Comparison of ENCODE assay signal across 17 cellular contexts in genomic region chr1:30727796-30728195, GRCh38. TPM values are rescaled to one million over a fixed set of nuclear protein-coding genes. Genes with fewer than 3 reads are reported as not detected.
DNase-seq lines count a peak whose midpoint lies in the region; ATAC-seq, FAIRE-seq and TF ChIP-seq lines count a peak whose summit lies in the region.
"Had no signal": no experiment of that assay in that cellular context is flagged by ENCODE, and none has a peak within 500 bp of the region (broad histone marks: within the 10 kb centered on the region; RNA-seq: fewer than 3 reads in every experiment).

No MANE protein-coding gene starts in this region.

- H4K20me1 ChIP-seq in HCT116 (ENCODE audit: insufficient read depth): no peaks in the 10 kb centered on the region
- no peaks in the 10 kb centered on the region for H4K20me1 ChIP-seq in astrocyte (ENCODE audit: insufficient read depth, low read length)

- TF ChIP-seq EP300 in A549 (IDR thresholded peaks at IDR 0.05): no peak

- CTCF ChIA-PET in A549 (lab: Yijun Ruan, JAX): interaction anchor here (0.8 to 10.8 kb wide), 4 partner anchors 9 to 184 kb away, joined by 3 to 251 read pairs (median 20); no protein-coding TSS in a partner anchor
- CTCF ChIA-PET in HCT116 (lab: Charles Lee): interaction anchor here (0.7 to 6.1 kb wide), 3 partner anchors 9 to 54 kb away, joined by 5 to 49 read pairs (median 20); no protein-coding TSS in a partner anchor

- H3K36me3 ChIP-seq in HCT116 (ENCODE audit: control insufficient read depth in 1 of 2, insufficient read depth in 2 of 2, low read length in 2 of 2): no peaks in the 10 kb centered on the region
- no peaks in the 10 kb centered on the region for H3K36me3 ChIP-seq in astrocyte (ENCODE audit: insufficient read depth, low read length)
- peaks cover 24% of the 10 kb centered on the region for H3K36me3 ChIP-seq in effector memory CD4-positive, alpha-beta T cell (ENCODE audit: control insufficient read depth, insufficient read depth, low read length)
- H3K36me3 ChIP-seq: adrenal gland had no signal

- no peaks in the 10 kb centered on the region for H3K9me3 ChIP-seq in A549
- no peaks in the 10 kb centered on the region for H3K9me3 ChIP-seq in HCT116 (ENCODE audit: control insufficient read depth in 1 of 2, insufficient read depth in 1 of 2, low read depth in 1 of 2, low read length in 2 of 2)
- H3K9me3 ChIP-seq in astrocyte (ENCODE audit: insufficient read depth, low read depth, low read length): no peaks in the 10 kb centered on the region
- H3K9me3 ChIP-seq in effector memory CD4-positive, alpha-beta T cell (ENCODE audit: control insufficient read depth, low read length): no peaks in the 10 kb centered on the region
- H3K9me3 ChIP-seq: adrenal gland had no signal

- TF ChIP-seq POLR2A in A549 (IDR thresholded peaks at IDR 0.05; ENCODE audit: low read length) (no peak), HCT116 (IDR thresholded peaks at IDR 0.05; ENCODE audit: borderline replicate concordance, extremely low read depth, insufficient read depth, insufficient read length) (no peak)

- H3K79me2 ChIP-seq in HCT116 (ENCODE audit: insufficient read depth, low read length) (no peaks in the 10 kb centered on the region), astrocyte (ENCODE audit: insufficient read depth, low read length) (no peaks in the 10 kb centered on the region)
- H3K79me2 ChIP-seq: parathyroid adenoma had no signal

- DNase-seq in A549 (ENCODE audit: low read depth in 1 of 2, low spot score in 1 of 2) (no peak), HCT116 (ENCODE audit: low read depth, low spot score) (no peak), astrocyte (ENCODE audit: low read depth) (peak; percentile 53), kidney glomerular epithelial cell (lab: John Stamatoyannopoulos, UW) (peak; percentile 74), hypothalamus (lab: John Stamatoyannopoulos, UW) (no peak)
- no peak for DNase-seq in effector memory CD4-positive, alpha-beta T cell
- DNase-seq: activated CD4-positive, alpha-beta T cell treated with anti-CD3 and anti-CD28 coated beads, Interleukin-2, amount 10 ng/mL, durations not matched to agents 24 days and 14 days; NCI-H2227 treated with DMSO at 0.1 percent for 48 hours had no signal

- BruUV-seq in HCT116 (replicated peaks; lab: Mats Ljungman, UMichigan): no TSS peak

- H3K27ac ChIP-seq in A549 (no peak overlapping the region), HCT116 (ENCODE audit: low read depth, low read length) (no peak overlapping the region), astrocyte (ENCODE audit: low read depth, low read length) (no peak overlapping the region)
- H3K27ac ChIP-seq in effector memory CD4-positive, alpha-beta T cell (ENCODE audit: insufficient read depth, low read length, poor library complexity, severe bottlenecking): no peak overlapping the region
- H3K27ac ChIP-seq: adrenal gland, C4-2B, epithelial cell of prostate, parathyroid adenoma had no signal

- no peak overlapping the region for H2AFZ ChIP-seq in HCT116 (ENCODE audit: low read depth, low read length, poor library complexity, severe bottlenecking)
- H2AFZ ChIP-seq in astrocyte (ENCODE audit: low read depth, low read length): no peak overlapping the region
- H2AFZ ChIP-seq: parathyroid adenoma had no signal

- H3K36me3 Mint-ChIP-seq in astrocyte (ENCODE audit: low read depth, unreplicated experiment): no peaks in the 10 kb centered on the region
- H3K36me3 Mint-ChIP-seq: type B pancreatic cell had no signal

- ATAC-seq in A549: peak; percentile 36 to 39; a peak in 2 of 6 replicates
- peak; percentile 36 for ATAC-seq in HCT116
- ATAC-seq in HG03354 (IDR thresholded peaks at IDR 0.05; ENCODE audit: poor library complexity, severe bottlenecking, unreplicated experiment): no peak
- no peak for ATAC-seq in HG03159 (IDR thresholded peaks at IDR 0.05; ENCODE audit: unreplicated experiment)
- ATAC-seq: HepG2 had no signal

- H3K27me3 Mint-ChIP-seq in astrocyte (ENCODE audit: low read depth, unreplicated experiment): peaks cover 6% of the 10 kb centered on the region

- H3K4me3 ChIP-seq in A549: no peak overlapping the region
- H3K4me3 ChIP-seq in HCT116 (replicated peaks in 1 of 2; ENCODE audit: low read depth in 1 of 2, low read length in 2 of 2): no peak overlapping the region
- no peak overlapping the region for H3K4me3 ChIP-seq in astrocyte (ENCODE audit: insufficient read depth, low read depth, low read length)
- no peak overlapping the region for H3K4me3 ChIP-seq in effector memory CD4-positive, alpha-beta T cell (ENCODE audit: insufficient read depth, low read depth, low read length, poor library complexity, severe bottlenecking)
- H3K4me3 ChIP-seq: adrenal gland had no signal

- no peaks in the 10 kb centered on the region for H3K9me3 Mint-ChIP-seq in astrocyte (ENCODE audit: unreplicated experiment)
- H3K9me3 Mint-ChIP-seq: activated CD4-positive, alpha-beta T cell treated with anti-CD3 and anti-CD28 coated beads, Interleukin-2, amount 10 ng/mL, durations not matched to agents 24 days and 14 days; type B pancreatic cell had no signal

- RAD21 ChIA-PET in HCT116 (lab: Charles Lee; ENCODE audit: low non-redundant PET in 1 of 2, low total read pairs in 2 of 2, uncharacterized antibody in 2 of 2, unreplicated experiment in 2 of 2): no interaction called here

- H3K4me2 ChIP-seq in A549 (no peak overlapping the region), HCT116 (ENCODE audit: low read length) (no peak overlapping the region), astrocyte (ENCODE audit: low read length) (peak overlapping the region; percentile 28)

- FAIRE-seq in A549 (lab: Jason Lieb, UNC): no peak
- no peak for FAIRE-seq in astrocyte (lab: Jason Lieb, UNC)
- FAIRE-seq: HepG2, kidney had no signal

- TF ChIP-seq RAD21 in A549 (conservative IDR thresholded peaks at IDR 0.05 in 1 of 2, IDR thresholded peaks at IDR 0.05 in 1 of 2) (no peak), HCT116 (IDR thresholded peaks at IDR 0.05; ENCODE audit: low read depth) (no peak)

- H3K4me1 ChIP-seq in A549 (no peaks in the 10 kb centered on the region), HCT116 (ENCODE audit: control insufficient read depth in 1 of 2, insufficient read depth in 2 of 2, low read length in 2 of 2) (no peaks in the 10 kb centered on the region; a peak in 1 of 4 replicates), astrocyte (ENCODE audit: insufficient read depth, low read length) (peaks cover 8% of the 10 kb centered on the region)
- no peaks in the 10 kb centered on the region for H3K4me1 ChIP-seq in effector memory CD4-positive, alpha-beta T cell (ENCODE audit: control insufficient read depth, insufficient read depth, low read length, poor library complexity, severe bottlenecking)
- H3K4me1 ChIP-seq: adrenal gland, parathyroid adenoma had no signal

- intact Hi-C loops in HCT116 (cut with micrococcal nuclease): no loop called here

- no peak for TF ChIP-seq CTCF in A549 (IDR thresholded peaks at IDR 0.05)
- TF ChIP-seq CTCF in HCT116 (IDR thresholded peaks at IDR 0.05 in 2 of 3, conservative IDR thresholded peaks at IDR 0.05 in 1 of 3; ENCODE audit: borderline replicate concordance in 1 of 3, insufficient read depth in 1 of 3, low read depth in 2 of 3, low read length in 2 of 3): no peak
- TF ChIP-seq CTCF in astrocyte (IDR thresholded peaks at IDR 0.05; ENCODE audit: insufficient read depth, low read depth, low read length): no peak

- H3K9ac ChIP-seq in HCT116 (ENCODE audit: low read length) (no peak overlapping the region), astrocyte (ENCODE audit: low read length) (no peak overlapping the region)
- H3K9ac ChIP-seq: parathyroid adenoma had no signal

- no peaks in the 10 kb centered on the region for H3K9me2 ChIP-seq in HCT116 (ENCODE audit: insufficient read depth)

- peaks cover 14% of the 10 kb centered on the region for H3K4me1 Mint-ChIP-seq in astrocyte (ENCODE audit: low read depth, unreplicated experiment)

- POLR2A ChIA-PET in A549 (lab: Yijun Ruan, JAX): no interaction called here
- POLR2A ChIA-PET in HCT116 (lab: Charles Lee): interaction anchor here (1.2 kb wide), 1 partner anchor 9 kb away, joined by 7 read pairs; no protein-coding TSS in a partner anchor

- H3K4me3 Mint-ChIP-seq in astrocyte (ENCODE audit: unreplicated experiment): peak overlapping the region; percentile 40
- H3K4me3 Mint-ChIP-seq: activated CD4-positive, alpha-beta T cell treated with anti-CD3 and anti-CD28 coated beads, Interleukin-2, amount 10 ng/mL, durations not matched to agents 24 days and 14 days; type B pancreatic cell had no signal

- H3K27ac Mint-ChIP-seq in astrocyte (ENCODE audit: unreplicated experiment): no peak overlapping the region
- H3K27ac Mint-ChIP-seq: activated CD4-positive, alpha-beta T cell treated with anti-CD3 and anti-CD28 coated beads, Interleukin-2, amount 10 ng/mL, durations not matched to agents 24 days and 14 days had no signal

- H3K27me3 ChIP-seq in HCT116 (ENCODE audit: insufficient read depth, low read length) (no peaks in the 10 kb centered on the region), astrocyte (ENCODE audit: insufficient read depth, low read length) (peaks cover 2% of the 10 kb centered on the region)
- no peaks in the 10 kb centered on the region for H3K27me3 ChIP-seq in effector memory CD4-positive, alpha-beta T cell (replicated peaks; ENCODE audit: control insufficient read depth, insufficient read depth, low read length, poor library complexity, severe bottlenecking)
- H3K27me3 ChIP-seq: adrenal gland had no signal

TF ChIP-seq in A549, 52 proteins besides CTCF, POLR2A, EP300 and RAD21 (continues in another document):
- no peak for TF ChIP-seq ZFP36 (IDR thresholded peaks at IDR 0.05; ENCODE audit: borderline replicate concordance, partially characterized antibody)
- no peak for TF ChIP-seq HDAC2 (IDR thresholded peaks at IDR 0.05)

TF ChIP-seq in HCT116, 20 proteins besides CTCF, POLR2A, EP300 and RAD21 (continues in another document):
- TF ChIP-seq TCF7L2 (IDR thresholded peaks at IDR 0.05; ENCODE audit: borderline replicate concordance, extremely low read depth, insufficient read depth, insufficient read length) (no peak), ELF1 (IDR thresholded peaks at IDR 0.05; ENCODE audit: borderline replicate concordance, low read depth) (no peak)

RNA-seq across cellular contexts. Expression of gene MATN1, which starts 4.4 kb away (rescaled TPM):
- polyA plus RNA-seq in A549 (2011; rRNA removed) (0.05 TPM in 1 of 2 replicates, not detected in the other), A549 (2017; fragmentation: RNase III; extraction: RNeasy Plus Mini Kit Qiagen cat#74134 plus additional on column Dnase treatment) (0.05 to 0.17 TPM (median 0.10 TPM) in 3 replicates)
- polyA plus RNA-seq in A549 (2012; cell fraction: cytosol; rRNA removed): 0.04 and 0.07 TPM in 2 replicates
- 0.31 and 0.59 TPM in 2 replicates for polyA plus RNA-seq in A549 (2012; cell fraction: nucleus; rRNA removed)
- polyA minus RNA-seq in A549 (2011; rRNA and poly(A)+ RNA removed): 0.10 TPM in 1 of 2 replicates, not detected in the other
- total RNA-seq in HCT116 (2021; ENCODE audit: unreplicated experiment) (0.12 TPM), astrocyte (0.32 and 0.34 TPM in 2 replicates)
- 0.05 and 0.18 TPM in 2 replicates for polyA plus RNA-seq in HCT116 (2012)

RNA-seq across cellular contexts. Expression of gene LAPTM5, which starts 29.8 kb away (rescaled TPM):
- polyA plus RNA-seq in A549 (2011; rRNA removed) (0.20 and 0.22 TPM in 2 replicates), A549 (2017; fragmentation: RNase III; extraction: RNeasy Plus Mini Kit Qiagen cat#74134 plus additional on column Dnase treatment) (0.06 to 0.26 TPM (median 0.09 TPM) in 3 replicates)
- 0.15 and 0.17 TPM in 2 replicates for polyA plus RNA-seq in A549 (2012; cell fraction: cytosol; rRNA removed)
- polyA plus RNA-seq in A549 (2012; cell fraction: nucleus; rRNA removed): 0.11 and 0.12 TPM in 2 replicates
- polyA minus RNA-seq in A549 (2011; rRNA and poly(A)+ RNA removed): 0.29 and 0.63 TPM in 2 replicates
- total RNA-seq in HCT116 (2021; ENCODE audit: unreplicated experiment) (1.5 TPM), astrocyte (0.77 and 0.89 TPM in 2 replicates)
- polyA plus RNA-seq in HCT116 (2012): 0.11 and 0.14 TPM in 2 replicates

Comparison
In these comparisons a context has a peak if more than half of its experiments do, and no peak if none do; other contexts are left out.
1. ATAC-seq: peak in A549 (2 of 2) and HCT116 (single experiment); none in HG03354 (single experiment) and HG03159 (single experiment).
2. DNase-seq: peak in astrocyte (single experiment) and kidney glomerular epithelial cell (single experiment); none in A549 (0 of 2), HCT116 (single experiment), effector memory CD4-positive, alpha-beta T cell (0 of 3) and hypothalamus (0 of 51).